Comparison of ENCODE assay signal across 2 cellular contexts in genomic region chr3:46391526-46391925, GRCh38. TPM values are rescaled to one million over a fixed set of nuclear protein-coding genes. Genes with fewer than 3 reads are reported as not detected.
"Had no signal": no experiment of that assay in that cellular context is flagged by ENCODE, and none has a peak within 500 bp of the region (broad histone marks: within the 10 kb centered on the region; RNA-seq: fewer than 3 reads in every experiment).

No MANE protein-coding gene starts in this region.

RNA-seq across cellular contexts. Expression of gene CCRL2, which starts 15.5 kb away (rescaled TPM):
- total RNA-seq: vagina had no signal

RNA-seq across cellular contexts. Expression of gene CCR5, which starts 20.8 kb away (rescaled TPM):
- total RNA-seq: temporal lobe had no signal
